Comparison of ENCODE assay signal across 8 cellular contexts in the genomic region with DNA sequence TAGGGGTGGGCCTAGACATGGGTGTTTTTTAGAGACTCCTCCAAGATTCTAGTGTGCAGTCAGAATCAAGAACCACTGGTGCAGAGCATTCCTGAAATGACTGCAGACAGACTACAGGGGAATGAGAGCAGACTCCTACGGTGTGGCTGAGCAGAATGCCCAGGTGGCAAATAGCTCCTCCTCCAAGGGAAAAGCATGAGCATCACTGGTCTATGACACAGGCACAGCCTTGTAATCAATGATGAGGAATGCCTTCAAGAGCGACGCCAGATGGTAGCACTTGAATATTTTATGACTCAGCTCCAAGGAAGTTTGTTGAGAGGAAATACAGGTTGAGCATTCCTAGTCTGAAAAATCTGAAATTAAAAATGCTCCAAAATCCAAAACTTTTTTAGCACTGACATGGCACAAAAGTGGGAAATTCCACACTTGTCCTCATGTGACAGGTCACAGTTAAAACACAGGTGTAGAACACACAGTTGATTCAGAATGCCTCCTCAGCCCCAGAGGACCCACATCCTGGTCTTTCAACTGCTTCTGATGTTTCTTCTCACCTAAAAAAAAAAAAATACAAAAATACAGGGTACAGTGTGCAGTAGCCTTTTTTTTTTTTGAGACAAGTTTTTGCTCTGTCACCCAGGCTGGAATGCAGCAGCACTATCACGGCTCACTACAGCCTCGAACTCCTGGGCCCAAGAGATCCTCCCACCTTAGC. TPM values are rescaled to one million over a fixed set of nuclear protein-coding genes. Genes with fewer than 3 reads are reported as not detected.
DNase-seq lines count a peak whose midpoint lies in the region; ATAC-seq and TF ChIP-seq lines count a peak whose summit lies in the region.

No MANE protein-coding gene starts in this region.

- H3K27ac ChIP-seq in C4-2B: no peak overlapping the region
- peak overlapping the region; percentile 24; the same call in 1 of the 2 replicates for H3K27ac ChIP-seq in PC-9

- H3K4me3 ChIP-seq in PC-9: no peak overlapping the region

- H3K4me1 ChIP-seq in PC-9 (replicated peaks; ENCODE audit: insufficient read depth): peaks cover 11% of the 10 kb centered on the region

- peak overlapping the region; percentile 23 for H3K4me2 ChIP-seq in PC-9

- ATAC-seq in GM21529 (IDR thresholded peaks at IDR 0.05; ENCODE audit: unreplicated experiment): peak; percentile 74

- no peak for TF ChIP-seq POLR2A in erythroblast (IDR thresholded peaks at IDR 0.05; ENCODE audit: low read length)

- H3K27me3 ChIP-seq in PC-9 (ENCODE audit: insufficient read depth, low read depth): no peaks in the 10 kb centered on the region

- no peaks in the 10 kb centered on the region for H3K9me3 ChIP-seq in PC-9 (ENCODE audit: insufficient read depth, low read depth)

- no TSS peak for BruUV-seq in PC-9 (replicated peaks; lab: Mats Ljungman, UMichigan)

- H3K9me2 ChIP-seq in PC-9 (ENCODE audit: insufficient read depth): no peaks in the 10 kb centered on the region

- intact Hi-C loops in PC-9 (cut with micrococcal nuclease; ENCODE audit: unreplicated experiment): loop anchor here (1.0 to 10.0 kb wide), 5 partner anchors 175 to 913 kb away; partner anchors contain the start of genes KDM1B, NHLRC1 and TPMT
- intact Hi-C loops in cardiac septum (cut with DNase I): no loop called here

- H4K20me1 ChIP-seq in PC-9 (ENCODE audit: insufficient read depth): no peaks in the 10 kb centered on the region

- no peaks in the 10 kb centered on the region for H3K79me2 ChIP-seq in PC-9 (ENCODE audit: low read depth)

- TF ChIP-seq CTCF in C4-2B (conservative IDR thresholded peaks at IDR 0.05) (peak; percentile 31), PC-9 (conservative IDR thresholded peaks at IDR 0.05) (no peak; the same call in 1 of the 2 replicates)

- no peaks in the 10 kb centered on the region for H3K36me3 ChIP-seq in PC-9 (ENCODE audit: low read depth)

- DNase-seq in PC-9 (peak; percentile 73 to 94), glomerular visceral epithelial cell (ENCODE audit: extremely low spot score) (peak; percentile 87), medulla oblongata (ENCODE audit: extremely low spot score) (no peak), erythroblast (lab: John Stamatoyannopoulos, UW) (no peak), cardiac septum (ENCODE audit: low spot score) (no peak)
- DNase-seq in NK-92 treated with Interleukin-12 subunit alpha and Interleukin-12 subunit beta, amount 100 ng/mL, for 24 hours (lab: John Stamatoyannopoulos, UW): no peak

- H3F3A ChIP-seq in PC-9 (ENCODE audit: insufficient read depth, low read depth): peaks cover 10% of the 10 kb centered on the region; the same call in 1 of the 2 replicates

- CTCF ChIA-PET in PC-9 (lab: Charles Lee): interaction anchor here (1.0 to 1.1 kb wide), 3 partner anchors 11 to 214 kb away, joined by 3 to 21 read pairs (median 3); partner anchors contain the start of gene FAM8A1

- no peak overlapping the region for H2AFZ ChIP-seq in PC-9

- POLR2A ChIA-PET in PC-9 (lab: Charles Lee; ENCODE audit: unreplicated experiment): interaction anchor here (0.5 to 1.0 kb wide), 6 partner anchors 10 to 675 kb away, joined by 3 to 11 read pairs (median 4); partner anchors contain the start of genes DEK and FAM8A1

RNA-seq across cellular contexts. Expression of gene FAM8A1, which starts 10.5 kb away (rescaled TPM):
- total RNA-seq in PC-9 (2021) (8.1 and 11.9 TPM in 2 replicates), cardiac septum (15.1 TPM)

Comparison
In these comparisons a context has a peak if more than half of its experiments do, and no peak if none do; other contexts are left out.
1. DNase-seq: peak in PC-9 (2 of 2) and glomerular visceral epithelial cell (single experiment); none in NK-92 treated with Interleukin-12 subunit alpha and Interleukin-12 subunit beta, amount 100 ng/mL, for 24 hours (single experiment), medulla oblongata (single experiment), erythroblast (0 of 2) and cardiac septum (single experiment).